Comparison of ENCODE assay signal across 24 cellular contexts in genomic region chr12:120979862-120980696, GRCh38. TPM values are rescaled to one million over a fixed set of nuclear protein-coding genes. Genes with fewer than 3 reads are reported as not detected.
DNase-seq lines count a peak whose midpoint lies in the region; ATAC-seq and TF ChIP-seq lines count a peak whose summit lies in the region.
"Had no signal": no experiment of that assay in that cellular context is flagged by ENCODE, and none has a peak within 500 bp of the region (broad histone marks: within the 10 kb centered on the region; RNA-seq: fewer than 3 reads in every experiment).

No MANE protein-coding gene starts in this region.

- H3K9ac ChIP-seq in duodenal mucosa (ENCODE audit: low read depth in 1 of 2, low read length in 2 of 2) (peak overlapping the region; percentile 87 to 88), mesenchymal stem cell (ENCODE audit: low read length) (no peak overlapping the region)

- no peak overlapping the region for H4K8ac ChIP-seq in mesenchymal stem cell (ENCODE audit: low read length)

- H2AK5ac ChIP-seq in mesenchymal stem cell (ENCODE audit: low read length, severe bottlenecking): no peak overlapping the region

- H3K27me3 ChIP-seq in H7 (ENCODE audit: control insufficient read depth, insufficient read depth, low read length) (no peaks in the 10 kb centered on the region), duodenal mucosa (ENCODE audit: control insufficient read depth in 1 of 2, insufficient read depth in 2 of 2, low read length in 2 of 2) (no peaks in the 10 kb centered on the region), mesenchymal stem cell (ENCODE audit: control insufficient read depth in 1 of 2, insufficient read depth in 1 of 2, low read length in 2 of 2) (peaks cover 0 to 23% of the 10 kb centered on the region in 2 experiments), stomach (no peaks in the 10 kb centered on the region), breast epithelium (no peaks in the 10 kb centered on the region)

- TF ChIP-seq POLR2A in stomach (IDR thresholded peaks at IDR 0.05) (no peak), breast epithelium (IDR thresholded peaks at IDR 0.05) (no peak)

- ATAC-seq in GM18498 (IDR thresholded peaks at IDR 0.05; ENCODE audit: unreplicated experiment): no peak
- no peak for ATAC-seq in activated CD4-positive, CD25-positive, alpha-beta regulatory T cell treated with anti-CD3 and anti-CD28 coated beads, Interleukin-2, amount 50 U/mL, for 24 hours
- ATAC-seq: stimulated activated naive CD8-positive, alpha-beta T cell treated with anti-CD3 and anti-CD28 coated beads, Interleukin-15, amount 100 ng/mL, for 72 hours had no signal

- no peak overlapping the region for H2BK15ac ChIP-seq in mesenchymal stem cell (ENCODE audit: low read depth, poor library complexity, severe bottlenecking)

- H3K14ac ChIP-seq in mesenchymal stem cell (ENCODE audit: low read length in 2 of 2): no peak overlapping the region

- no peak overlapping the region for H3K18ac ChIP-seq in mesenchymal stem cell (ENCODE audit: low read depth in 1 of 2, low read length in 2 of 2)

- no peak overlapping the region for H3K4ac ChIP-seq in mesenchymal stem cell (ENCODE audit: low read depth in 1 of 2, low read length in 2 of 2)

- H3K23ac ChIP-seq in mesenchymal stem cell (ENCODE audit: low read length in 2 of 2): no peak overlapping the region

- H3K79me1 ChIP-seq in mesenchymal stem cell (replicated peaks; ENCODE audit: low read length, poor library complexity, severe bottlenecking): no peaks in the 10 kb centered on the region

- no peak overlapping the region for H2BK12ac ChIP-seq in mesenchymal stem cell (ENCODE audit: low read length in 2 of 2)

- no peak overlapping the region for H4K91ac ChIP-seq in mesenchymal stem cell (ENCODE audit: low read length)

- TF ChIP-seq EP300 in stomach (IDR thresholded peaks at IDR 0.05): no peak

- 71% methylated on average over 10 of the region's 11 CpGs for WGBS in mesenchymal stem cell
- WGBS in stomach, 5 donors: 21 to 53% (median 37%) methylated on average over 9 to 11 of the region's 11 CpGs

- H2AFZ ChIP-seq in mesenchymal stem cell (ENCODE audit: low read depth, low read length): no peak overlapping the region

- H3K36me3 ChIP-seq in H7 (replicated peaks; ENCODE audit: control insufficient read depth, insufficient read depth, low read length): no peaks in the 10 kb centered on the region
- peaks cover 2 to 5% of the 10 kb centered on the region in 2 donors for H3K36me3 ChIP-seq in duodenal mucosa (ENCODE audit: control insufficient read depth in 1 of 2, insufficient read depth in 2 of 2, low read length in 2 of 2)
- H3K36me3 ChIP-seq in mesenchymal stem cell (ENCODE audit: control insufficient read depth in 1 of 2, insufficient read depth in 2 of 2, low read depth in 1 of 2, low read length in 2 of 2): no peaks in the 10 kb centered on the region
- H3K36me3 ChIP-seq in stomach: no peaks in the 10 kb centered on the region
- no peaks in the 10 kb centered on the region for H3K36me3 ChIP-seq in breast epithelium

- no peak overlapping the region for H2BK120ac ChIP-seq in mesenchymal stem cell (ENCODE audit: low read depth, low read length)

- H3K27ac ChIP-seq in duodenal mucosa (ENCODE audit: low read depth, low read length) (peak overlapping the region; percentile 75), mesenchymal stem cell (ENCODE audit: low read length, poor library complexity, severe bottlenecking) (peak overlapping the region; percentile 17), stomach (peak overlapping the region; percentile 86 to 92 (median 91)), breast epithelium (no peak overlapping the region)

- H3K4me2 ChIP-seq in mesenchymal stem cell (ENCODE audit: low read length, poor library complexity, severe bottlenecking): peak overlapping the region; percentile 23

- TF ChIP-seq CTCF in stomach (IDR thresholded peaks at IDR 0.05) (no peak), breast epithelium (IDR thresholded peaks at IDR 0.05) (no peak)

- peaks cover 22 to 34% of the 10 kb centered on the region in 2 donors for H3K4me1 ChIP-seq in duodenal mucosa (ENCODE audit: control insufficient read depth in 1 of 2, insufficient read depth in 2 of 2, low read length in 2 of 2)
- H3K4me1 ChIP-seq in mesenchymal stem cell (ENCODE audit: control insufficient read depth, insufficient read depth, low read depth, low read length): peaks cover 35% of the 10 kb centered on the region
- peaks cover 18 to 54% (median 41%) of the 10 kb centered on the region in 4 donors for H3K4me1 ChIP-seq in stomach
- no peaks in the 10 kb centered on the region for H3K4me1 ChIP-seq in breast epithelium

- H3K9me3 ChIP-seq in duodenal mucosa (ENCODE audit: control insufficient read depth in 1 of 2, low read length in 2 of 2) (no peaks in the 10 kb centered on the region), mesenchymal stem cell (ENCODE audit: control insufficient read depth, low read length) (no peaks in the 10 kb centered on the region), stomach (no peaks in the 10 kb centered on the region), breast epithelium (no peaks in the 10 kb centered on the region)

- no peak overlapping the region for H2BK5ac ChIP-seq in mesenchymal stem cell (ENCODE audit: low read depth, low read length, poor library complexity, severe bottlenecking)

- intact Hi-C loops in stomach (cut with DNase I; ENCODE audit: low total_unique reads) (no loop called here), breast epithelium (cut with DNase I; ENCODE audit: low total_unique reads) (no loop called here)

- DNase-seq in H7 (peak; percentile 79), mesenchymal stem cell (no peak), stomach (no peak), breast epithelium (ENCODE audit: low spot score in 2 of 2) (no peak)
- DNase-seq: activated CD4-positive, alpha-beta T cell treated with anti-CD3 and anti-CD28 coated beads, Interleukin-2, amount 10 ng/mL, durations not matched to agents 7 days and 5 days; activated CD8-positive, alpha-beta memory T cell treated with anti-CD3 and anti-CD28 coated beads, Interleukin-2, amount 50 U/mL, for 4 hours; activated gamma-delta T cell treated with Interleukin-2 at 50 U/mL for 16 hours; amniotic stem cell; caudate nucleus; effector CD8-positive, alpha-beta T cell; GDM1; glutamatergic neuron; immature natural killer cell; KG1; MV-4-11; NCI-H187 treated with DMSO at 0.1 percent for 48 hours; NK-92 treated with Interleukin-12 subunit alpha and Interleukin-12 subunit beta, amount 100 ng/mL, for 24 hours; right cardiac atrium; stimulated activated naive CD8-positive, alpha-beta T cell treated with anti-CD3 and anti-CD28 coated beads, Interleukin-15, amount 100 ng/mL, for 72 hours had no signal

- H3K4me3 ChIP-seq in H7 (ENCODE audit: insufficient read depth, low read depth, low read length): no peak overlapping the region
- peak overlapping the region; percentile 84 to 86 for H3K4me3 ChIP-seq in duodenal mucosa (ENCODE audit: low read depth in 1 of 2, low read length in 2 of 2)
- no peak overlapping the region for H3K4me3 ChIP-seq in mesenchymal stem cell (ENCODE audit: insufficient read depth in 1 of 2, low read depth in 1 of 2, low read length in 2 of 2)
- H3K4me3 ChIP-seq in stomach: peak overlapping the region; percentile 46 to 66 (median 57)
- no peak overlapping the region for H3K4me3 ChIP-seq in breast epithelium

RNA-seq across cellular contexts. Expression of gene HNF1A, which starts 1.7 kb away (rescaled TPM):
- not detected in 2 replicates for total RNA-seq in H7 (2014; rRNA removed; shearing (Covaris generic))
- polyA plus RNA-seq in mesenchymal stem cell (2013, experiment 1 of 2): not detected
- polyA plus RNA-seq in mesenchymal stem cell (2013, experiment 2 of 2): not detected
- total RNA-seq in stomach: 10 to 100 TPM in 2 of 5 donors, 1 to 10 TPM in 2, under 1 TPM in 1; 0.89 to 14.5 (median 7.0) TPM
- 1 to 10 TPM; 4.4 to 8.2 (median 4.8) TPM for polyA plus RNA-seq in stomach
- under 1 TPM in 2 of 3 donors, not detected in 1; 0.29 to 0.33 TPM for total RNA-seq in breast epithelium
- total RNA-seq: activated CD4-positive, alpha-beta T cell treated with anti-CD3 and anti-CD28 coated beads, Interleukin-2, amount 10 ng/mL, durations not matched to agents 7 days and 5 days; right cardiac atrium; RPMI7951; urinary bladder had no signal
- polyA plus RNA-seq: immature natural killer cell had no signal

RNA-seq across cellular contexts. Expression of gene C12orf43, which starts 36.2 kb away (rescaled TPM):
- total RNA-seq in H7 (2014; rRNA removed; shearing (Covaris generic)): 11.8 and 15.0 TPM in 2 replicates
- 13.2 TPM for polyA plus RNA-seq in mesenchymal stem cell (2013, experiment 1 of 2)
- 14.1 TPM for polyA plus RNA-seq in mesenchymal stem cell (2013, experiment 2 of 2)
- total RNA-seq in stomach (10 to 100 TPM in 3 of 5 donors, 1 to 10 TPM in 2; 5.5 to 42.4 (median 17.4) TPM), breast epithelium (10 to 100 TPM in 1 of 3 donors, 1 to 10 TPM in 2; 9.4 to 13.0 (median 9.8) TPM)
- polyA plus RNA-seq in stomach: 10 to 100 TPM in 1 of 3 donors, 1 to 10 TPM in 2; 8.1 to 18.3 (median 8.5) TPM

RNA-seq across cellular contexts. Expression of gene OASL, which starts 59.0 kb away (rescaled TPM):
- total RNA-seq in H7 (2014; rRNA removed; shearing (Covaris generic)): not detected in 2 replicates
- polyA plus RNA-seq in mesenchymal stem cell (2013, experiment 1 of 2): 0.03 TPM
- 0.01 TPM for polyA plus RNA-seq in mesenchymal stem cell (2013, experiment 2 of 2)
- 10 to 100 TPM in 3 of 5 donors, not detected in 2; 19.3 to 35.0 (median 24.8) TPM for total RNA-seq in stomach
- polyA plus RNA-seq in stomach: 10 to 100 TPM in 1 of 3 donors, 1 to 10 TPM in 2; 2.1 to 54.7 (median 4.5) TPM
- 1 to 10 TPM in 2 of 3 donors, under 1 TPM in 1; 0.32 to 1.3 (median 1.0) TPM for total RNA-seq in breast epithelium

Comparison
In these comparisons a context has a peak if more than half of its experiments do, and no peak if none do; other contexts are left out.
1. H3K4me3 ChIP-seq: peak in duodenal mucosa (2 of 2) and stomach (4 of 4); none in H7 (single experiment), mesenchymal stem cell (0 of 2) and breast epithelium (0 of 3).
2. H3K27ac ChIP-seq: peak in duodenal mucosa (single experiment), mesenchymal stem cell (single experiment) and stomach (5 of 5); none in breast epithelium (0 of 2).